In the genomic region with DNA sequence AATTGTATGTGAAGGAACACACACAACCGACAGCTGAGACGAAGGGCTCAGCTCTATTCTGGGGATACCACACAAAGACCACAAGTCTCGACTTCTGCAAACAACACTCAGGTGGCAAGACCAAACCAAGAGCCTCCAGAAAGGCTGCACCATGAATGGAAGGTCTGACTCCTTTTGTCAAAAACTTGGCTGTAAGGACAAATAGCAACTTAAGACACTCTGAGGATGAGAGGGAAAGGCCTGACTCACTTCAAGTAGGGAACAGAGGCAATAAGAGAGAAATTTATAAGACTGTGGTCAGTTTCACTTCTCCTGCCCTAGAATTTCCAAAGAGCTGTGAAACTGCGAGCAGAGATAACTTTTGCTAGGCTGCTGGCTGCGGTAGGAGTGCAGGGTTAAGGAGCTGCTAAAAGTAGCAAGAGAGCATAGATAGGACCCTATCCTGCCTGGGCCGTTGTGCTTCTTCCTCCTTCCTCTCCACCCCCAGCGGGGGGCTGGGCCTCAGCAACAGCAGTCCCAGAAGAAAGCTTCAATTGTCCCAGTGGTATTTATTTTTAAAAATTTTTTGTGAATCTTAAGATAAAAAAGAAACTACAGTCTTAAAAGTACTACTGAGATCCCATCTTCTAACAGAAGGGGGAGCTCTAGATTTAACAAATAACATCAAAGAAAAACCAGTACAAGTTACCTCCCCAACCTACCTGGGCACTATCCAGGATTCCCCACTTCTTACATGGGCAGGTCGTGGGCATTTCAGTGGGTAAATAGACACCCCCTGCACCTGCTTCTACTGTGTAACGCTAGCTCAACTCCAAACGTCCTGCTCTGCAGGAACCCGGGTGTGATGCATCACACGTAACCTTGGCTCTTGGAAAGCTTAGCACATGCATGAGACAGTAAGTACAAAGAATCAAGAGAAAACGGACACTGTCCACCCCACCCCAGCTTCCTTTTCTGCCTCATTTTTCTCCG, we compare ENCODE assay signal across 8 cellular contexts.
DNase-seq lines count a peak whose midpoint lies in the region; ATAC-seq and TF ChIP-seq lines count a peak whose summit lies in the region.

No MANE protein-coding gene starts in this region.

- TF ChIP-seq POLR2A in lower leg skin (IDR thresholded peaks at IDR 0.05): no peak

- H3K4me1 Mint-ChIP-seq in activated CD8-positive, alpha-beta T cell treated with anti-CD3 and anti-CD28 coated beads for 36 hours (ENCODE audit: low read depth): peaks cover 61% of the 10 kb centered on the region
- H3K4me1 Mint-ChIP-seq in osteocyte (ENCODE audit: unreplicated experiment): peaks cover 38% of the 10 kb centered on the region

- POLR2A ChIA-PET in activated CD8-positive, alpha-beta T cell treated with anti-CD3 and anti-CD28 coated beads for 36 hours (lab: Charles Lee): interaction anchor here (0.6 to 1.5 kb wide), 17 partner anchors 9 to 376 kb away, joined by 3 to 7 read pairs (median 3); no protein-coding TSS in a partner anchor

- WGBS in lower leg skin, 2 donors: 30 to 31% methylated on average over 14 of the region's 14 CpGs

- peak; percentile 41 for ATAC-seq in GM18508 (IDR thresholded peaks at IDR 0.05; ENCODE audit: insufficient read depth, unreplicated experiment)
- ATAC-seq in HG03025 (IDR thresholded peaks at IDR 0.05; ENCODE audit: low FRiP score, unreplicated experiment): peak; percentile 64
- ATAC-seq in activated CD8-positive, alpha-beta T cell treated with anti-CD3 and anti-CD28 coated beads for 36 hours: peak; percentile 71

- peak; percentile 81 for DNase-seq in NCI-H2171 treated with DMSO at 0.1 percent for 48 hours (lab: John Stamatoyannopoulos, UW)
- DNase-seq in activated CD8-positive, alpha-beta T cell treated with anti-CD3 and anti-CD28 coated beads for 36 hours: peak; percentile 50
- peak; percentile 75 for DNase-seq in foreskin melanocyte
- DNase-seq in osteocyte (ENCODE audit: extremely low spot score, unreplicated experiment): no peak
- no peak for DNase-seq in lower leg skin (ENCODE audit: low spot score in 2 of 2)

- TF ChIP-seq CTCF in C4-2B (conservative IDR thresholded peaks at IDR 0.05) (peak; percentile 79), osteocyte (IDR thresholded peaks at IDR 0.05) (peak; percentile 78), lower leg skin (IDR thresholded peaks at IDR 0.05) (peak in 1 of 3 donors; percentile 20)
- peak; percentile 78 for TF ChIP-seq CTCF in activated CD8-positive, alpha-beta T cell treated with anti-CD3 and anti-CD28 coated beads for 36 hours (IDR thresholded peaks at IDR 0.05)

- H3K27me3 Mint-ChIP-seq in activated CD8-positive, alpha-beta T cell treated with anti-CD3 and anti-CD28 coated beads for 36 hours: no peaks in the 10 kb centered on the region
- H3K27me3 Mint-ChIP-seq in osteocyte (ENCODE audit: unreplicated experiment): no peaks in the 10 kb centered on the region

- H3K27ac Mint-ChIP-seq in activated CD8-positive, alpha-beta T cell treated with anti-CD3 and anti-CD28 coated beads for 36 hours: peak overlapping the region; percentile 83
- H3K27ac Mint-ChIP-seq in osteocyte (ENCODE audit: unreplicated experiment): peak overlapping the region; percentile 79

- intact Hi-C loops in activated CD8-positive, alpha-beta T cell treated with anti-CD3 and anti-CD28 coated beads for 36 hours (cut with micrococcal nuclease): loop anchor here (2.0 to 5.0 kb wide), 2 partner anchors 50 to 211 kb away; no protein-coding TSS in a partner anchor
- intact Hi-C loops in lower leg skin (cut with DNase I; ENCODE audit: low total_unique reads): no loop called here

- CTCF ChIA-PET in activated CD8-positive, alpha-beta T cell treated with anti-CD3 and anti-CD28 coated beads for 36 hours (lab: Charles Lee): interaction anchor here (0.8 to 9.6 kb wide), 54 partner anchors 8 to 462 kb away, joined by 3 to 139 read pairs (median 6); partner anchors contain the start of gene MRTFA

- no peak overlapping the region for H3K27ac ChIP-seq in C4-2B

- peaks cover 28% of the 10 kb centered on the region for H3K36me3 Mint-ChIP-seq in activated CD8-positive, alpha-beta T cell treated with anti-CD3 and anti-CD28 coated beads for 36 hours (ENCODE audit: low read depth)
- H3K36me3 Mint-ChIP-seq in osteocyte (ENCODE audit: unreplicated experiment): peaks cover 6% of the 10 kb centered on the region

- H3K4me3 Mint-ChIP-seq in activated CD8-positive, alpha-beta T cell treated with anti-CD3 and anti-CD28 coated beads for 36 hours: peak overlapping the region; percentile 17
- peak overlapping the region; percentile 45 for H3K4me3 Mint-ChIP-seq in osteocyte (ENCODE audit: unreplicated experiment)

- H3K4me3 ChIP-seq in lower leg skin (ENCODE audit: low read depth, poor library complexity, severe bottlenecking): no peak overlapping the region

- no peaks in the 10 kb centered on the region for H3K9me3 Mint-ChIP-seq in activated CD8-positive, alpha-beta T cell treated with anti-CD3 and anti-CD28 coated beads for 36 hours
- no peaks in the 10 kb centered on the region for H3K9me3 Mint-ChIP-seq in osteocyte (ENCODE audit: unreplicated experiment)

Comparison
In these comparisons a context has a peak if more than half of its experiments do, and no peak if none do; other contexts are left out.
1. DNase-seq: peak in NCI-H2171 treated with DMSO at 0.1 percent for 48 hours (single experiment), activated CD8-positive, alpha-beta T cell treated with anti-CD3 and anti-CD28 coated beads for 36 hours (single experiment) and foreskin melanocyte (single experiment); none in osteocyte (single experiment) and lower leg skin (0 of 2).
2. Peak in every context shown above with its lines, with median percentiles within 50 percentile points of each other: ATAC-seq.